ENCODE assay signal across 1 cellular context in genomic region chr12:124952801-124953200, GRCh38.
TF ChIP-seq lines count a peak whose summit lies in the region.

No MANE protein-coding gene starts in this region.

TF ChIP-seq in SK-N-SH treated with all-trans-retinoic acid at 6 μM for 48 hours, 23 proteins besides CTCF, POLR2A, EP300 and RAD21 (continued from another document):
- no peak for TF ChIP-seq POU6F1 (CRISPR knock-in tag; IDR thresholded peaks at IDR 0.05; ENCODE audit: borderline replicate concordance, low read depth)
- TF ChIP-seq TCF4 (CRISPR knock-in tag; IDR thresholded peaks at IDR 0.05; ENCODE audit: borderline replicate concordance), result no peak
TF ChIP-seq in SK-N-SH treated with all-trans-retinoic acid at 6 μM for 48 hours: peak in this region for 0.
